2 cellular contexts compared by ENCODE assay signal in the genomic region with DNA sequence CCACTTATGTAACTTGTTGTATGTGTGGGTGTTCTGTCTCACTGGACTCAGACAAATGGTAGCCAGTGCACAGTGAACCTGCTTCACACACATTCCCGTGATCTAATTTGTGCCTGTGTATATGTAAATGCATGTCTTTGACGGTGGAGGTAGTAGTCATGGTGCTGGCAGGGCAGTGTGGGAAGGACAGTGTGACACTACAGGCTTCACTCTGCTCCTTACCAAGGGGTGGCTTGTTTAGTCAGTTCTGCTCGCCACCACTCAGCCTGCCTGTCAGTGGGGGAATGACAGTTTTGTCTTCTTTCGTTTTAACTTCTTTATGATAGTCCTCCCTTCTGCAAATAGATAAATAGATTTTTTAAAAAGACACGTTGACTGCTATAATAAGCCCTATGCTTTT.
TF ChIP-seq lines count a peak whose summit lies in the region.

No MANE protein-coding gene starts in this region.

TF ChIP-seq in HepG2, 621 proteins besides CTCF, POLR2A, EP300 and RAD21:
- TF ChIP-seq ZNF644 (CRISPR knock-in tag; IDR thresholded peaks at IDR 0.05; ENCODE audit: low read depth): no peak
- no peak for TF ChIP-seq HOXA7 (CRISPR knock-in tag; IDR thresholded peaks at IDR 0.05)
- no peak for TF ChIP-seq ZNF570 (CRISPR knock-in tag; IDR thresholded peaks at IDR 0.05; ENCODE audit: borderline replicate concordance)
- TF ChIP-seq ZFP82 (CRISPR knock-in tag; IDR thresholded peaks at IDR 0.05; ENCODE audit: borderline replicate concordance): no peak
- TF ChIP-seq ZNF530 (CRISPR knock-in tag; IDR thresholded peaks at IDR 0.05; ENCODE audit: low read depth): no peak
- TF ChIP-seq, protein P1, sequence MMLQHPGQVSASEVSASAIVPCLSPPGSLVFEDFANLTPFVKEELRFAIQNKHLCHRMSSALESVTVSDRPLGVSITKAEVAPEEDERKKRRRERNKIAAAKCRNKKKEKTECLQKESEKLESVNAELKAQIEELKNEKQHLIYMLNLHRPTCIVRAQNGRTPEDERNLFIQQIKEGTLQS (CRISPR knock-in tag; IDR thresholded peaks at IDR 0.05): no peak
- no peak for TF ChIP-seq ZNF891 (CRISPR knock-in tag; IDR thresholded peaks at IDR 0.05)
- TF ChIP-seq, protein P2, sequence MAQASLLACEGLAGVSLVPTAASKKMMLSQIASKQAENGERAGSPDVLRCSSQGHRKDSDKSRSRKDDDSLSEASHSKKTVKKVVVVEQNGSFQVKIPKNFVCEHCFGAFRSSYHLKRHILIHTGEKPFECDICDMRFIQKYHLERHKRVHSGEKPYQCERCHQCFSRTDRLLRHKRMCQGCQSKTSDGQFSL (CRISPR knock-in tag; IDR thresholded peaks at IDR 0.05): no peak
- no peak for TF ChIP-seq ZNF83 (CRISPR knock-in tag; IDR thresholded peaks at IDR 0.05; ENCODE audit: borderline replicate concordance)
- no peak for TF ChIP-seq PCBP1 (IDR thresholded peaks at IDR 0.05; ENCODE audit: borderline replicate concordance, low read depth, low read length)
- TF ChIP-seq ADNP (CRISPR knock-in tag; IDR thresholded peaks at IDR 0.05): no peak
- TF ChIP-seq ZC3H13 (CRISPR knock-in tag; IDR thresholded peaks at IDR 0.05): no peak
- no peak for TF ChIP-seq ZFP36L1 (CRISPR knock-in tag; IDR thresholded peaks at IDR 0.05)
- no peak for TF ChIP-seq TBL1XR1 (IDR thresholded peaks at IDR 0.05; ENCODE audit: borderline replicate concordance, low read length, partially characterized antibody)
- TF ChIP-seq FOXC1 (CRISPR knock-in tag; IDR thresholded peaks at IDR 0.05; ENCODE audit: borderline replicate concordance): no peak
- TF ChIP-seq ZSCAN25 (CRISPR knock-in tag; IDR thresholded peaks at IDR 0.05): no peak
- no peak for TF ChIP-seq CREB1 (IDR thresholded peaks at IDR 0.05)
- no peak for TF ChIP-seq CREB1 (CRISPR knock-in tag; IDR thresholded peaks at IDR 0.05)
- TF ChIP-seq HDAC2 (CRISPR knock-in tag; IDR thresholded peaks at IDR 0.05): no peak
TF ChIP-seq in HepG2: peak in this region for 0.

TF ChIP-seq in WTC11, 78 proteins besides CTCF, POLR2A, EP300 and RAD21:
- TF ChIP-seq ATF1 (CRISPR knock-in tag; IDR thresholded peaks at IDR 0.05) (no peak), NR2C2 (CRISPR knock-in tag; IDR thresholded peaks at IDR 0.05) (no peak), RORB (CRISPR knock-in tag; IDR thresholded peaks at IDR 0.05) (no peak), NFE2L1 (CRISPR knock-in tag; IDR thresholded peaks at IDR 0.05) (no peak), JUN (CRISPR knock-in tag; IDR thresholded peaks at IDR 0.05) (no peak), ZNF219 (CRISPR knock-in tag; IDR thresholded peaks at IDR 0.05; ENCODE audit: borderline replicate concordance) (no peak), NFATC4 (CRISPR knock-in tag; IDR thresholded peaks at IDR 0.05) (no peak), ZNF138 (CRISPR knock-in tag; conservative IDR thresholded peaks at IDR 0.05) (no peak), RELA (CRISPR knock-in tag; IDR thresholded peaks at IDR 0.05; ENCODE audit: borderline replicate concordance) (no peak), ZNF396 (CRISPR knock-in tag; IDR thresholded peaks at IDR 0.05; ENCODE audit: borderline replicate concordance) (no peak)
- TF ChIP-seq, protein P3, sequence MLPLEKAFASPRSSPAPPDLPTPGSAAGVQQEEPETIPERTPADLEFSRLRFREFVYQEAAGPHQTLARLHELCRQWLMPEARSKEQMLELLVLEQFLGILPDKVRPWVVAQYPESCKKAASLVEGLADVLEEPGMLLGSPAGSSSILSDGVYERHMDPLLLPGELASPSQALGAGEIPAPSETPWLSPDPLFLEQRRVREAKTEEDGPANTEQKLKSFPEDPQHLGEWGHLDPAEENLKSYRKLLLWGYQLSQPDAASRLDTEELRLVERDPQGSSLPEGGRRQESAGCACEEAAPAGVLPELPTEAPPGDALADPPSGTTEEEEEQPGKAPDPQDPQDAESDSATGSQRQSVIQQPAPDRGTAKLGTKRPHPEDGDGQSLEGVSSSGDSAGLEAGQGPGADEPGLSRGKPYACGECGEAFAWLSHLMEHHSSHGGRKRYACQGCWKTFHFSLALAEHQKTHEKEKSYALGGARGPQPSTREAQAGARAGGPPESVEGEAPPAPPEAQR (CRISPR knock-in tag; IDR thresholded peaks at IDR 0.05): no peak
- TF ChIP-seq, protein P4, sequence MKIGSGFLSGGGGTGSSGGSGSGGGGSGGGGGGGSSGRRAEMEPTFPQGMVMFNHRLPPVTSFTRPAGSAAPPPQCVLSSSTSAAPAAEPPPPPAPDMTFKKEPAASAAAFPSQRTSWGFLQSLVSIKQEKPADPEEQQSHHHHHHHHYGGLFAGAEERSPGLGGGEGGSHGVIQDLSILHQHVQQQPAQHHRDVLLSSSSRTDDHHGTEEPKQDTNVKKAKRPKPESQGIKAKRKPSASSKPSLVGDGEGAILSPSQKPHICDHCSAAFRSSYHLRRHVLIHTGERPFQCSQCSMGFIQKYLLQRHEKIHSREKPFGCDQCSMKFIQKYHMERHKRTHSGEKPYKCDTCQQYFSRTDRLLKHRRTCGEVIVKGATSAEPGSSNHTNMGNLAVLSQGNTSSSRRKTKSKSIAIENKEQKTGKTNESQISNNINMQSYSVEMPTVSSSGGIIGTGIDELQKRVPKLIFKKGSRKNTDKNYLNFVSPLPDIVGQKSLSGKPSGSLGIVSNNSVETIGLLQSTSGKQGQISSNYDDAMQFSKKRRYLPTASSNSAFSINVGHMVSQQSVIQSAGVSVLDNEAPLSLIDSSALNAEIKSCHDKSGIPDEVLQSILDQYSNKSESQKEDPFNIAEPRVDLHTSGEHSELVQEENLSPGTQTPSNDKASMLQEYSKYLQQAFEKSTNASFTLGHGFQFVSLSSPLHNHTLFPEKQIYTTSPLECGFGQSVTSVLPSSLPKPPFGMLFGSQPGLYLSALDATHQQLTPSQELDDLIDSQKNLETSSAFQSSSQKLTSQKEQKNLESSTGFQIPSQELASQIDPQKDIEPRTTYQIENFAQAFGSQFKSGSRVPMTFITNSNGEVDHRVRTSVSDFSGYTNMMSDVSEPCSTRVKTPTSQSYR (CRISPR knock-in tag; IDR thresholded peaks at IDR 0.05): no peak
- TF ChIP-seq, protein P5, sequence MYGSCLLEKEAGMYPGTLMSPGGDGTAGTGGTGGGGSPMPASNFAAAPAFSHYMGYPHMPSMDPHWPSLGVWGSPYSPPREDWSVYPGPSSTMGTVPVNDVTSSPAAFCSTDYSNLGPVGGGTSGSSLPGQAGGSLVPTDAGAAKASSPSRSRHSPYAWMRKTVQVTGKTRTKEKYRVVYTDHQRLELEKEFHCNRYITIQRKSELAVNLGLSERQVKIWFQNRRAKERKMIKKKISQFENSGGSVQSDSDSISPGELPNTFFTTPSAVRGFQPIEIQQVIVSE (CRISPR knock-in tag; IDR thresholded peaks at IDR 0.05; ENCODE audit: borderline replicate concordance): no peak
- TF ChIP-seq, protein P6, sequence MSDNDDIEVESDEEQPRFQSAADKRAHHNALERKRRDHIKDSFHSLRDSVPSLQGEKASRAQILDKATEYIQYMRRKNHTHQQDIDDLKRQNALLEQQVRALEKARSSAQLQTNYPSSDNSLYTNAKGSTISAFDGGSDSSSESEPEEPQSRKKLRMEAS (CRISPR knock-in tag; IDR thresholded peaks at IDR 0.05): no peak
- TF ChIP-seq, protein P7, sequence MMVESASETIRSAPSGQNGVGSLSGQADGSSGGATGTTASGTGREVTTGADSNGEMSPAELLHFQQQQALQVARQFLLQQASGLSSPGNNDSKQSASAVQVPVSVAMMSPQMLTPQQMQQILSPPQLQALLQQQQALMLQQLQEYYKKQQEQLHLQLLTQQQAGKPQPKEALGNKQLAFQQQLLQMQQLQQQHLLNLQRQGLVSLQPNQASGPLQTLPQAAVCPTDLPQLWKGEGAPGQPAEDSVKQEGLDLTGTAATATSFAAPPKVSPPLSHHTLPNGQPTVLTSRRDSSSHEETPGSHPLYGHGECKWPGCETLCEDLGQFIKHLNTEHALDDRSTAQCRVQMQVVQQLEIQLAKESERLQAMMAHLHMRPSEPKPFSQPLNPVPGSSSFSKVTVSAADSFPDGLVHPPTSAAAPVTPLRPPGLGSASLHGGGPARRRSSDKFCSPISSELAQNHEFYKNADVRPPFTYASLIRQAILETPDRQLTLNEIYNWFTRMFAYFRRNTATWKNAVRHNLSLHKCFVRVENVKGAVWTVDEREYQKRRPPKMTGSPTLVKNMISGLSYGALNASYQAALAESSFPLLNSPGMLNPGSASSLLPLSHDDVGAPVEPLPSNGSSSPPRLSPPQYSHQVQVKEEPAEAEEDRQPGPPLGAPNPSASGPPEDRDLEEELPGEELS (CRISPR knock-in tag; IDR thresholded peaks at IDR 0.05): no peak
- TF ChIP-seq, protein P8, sequence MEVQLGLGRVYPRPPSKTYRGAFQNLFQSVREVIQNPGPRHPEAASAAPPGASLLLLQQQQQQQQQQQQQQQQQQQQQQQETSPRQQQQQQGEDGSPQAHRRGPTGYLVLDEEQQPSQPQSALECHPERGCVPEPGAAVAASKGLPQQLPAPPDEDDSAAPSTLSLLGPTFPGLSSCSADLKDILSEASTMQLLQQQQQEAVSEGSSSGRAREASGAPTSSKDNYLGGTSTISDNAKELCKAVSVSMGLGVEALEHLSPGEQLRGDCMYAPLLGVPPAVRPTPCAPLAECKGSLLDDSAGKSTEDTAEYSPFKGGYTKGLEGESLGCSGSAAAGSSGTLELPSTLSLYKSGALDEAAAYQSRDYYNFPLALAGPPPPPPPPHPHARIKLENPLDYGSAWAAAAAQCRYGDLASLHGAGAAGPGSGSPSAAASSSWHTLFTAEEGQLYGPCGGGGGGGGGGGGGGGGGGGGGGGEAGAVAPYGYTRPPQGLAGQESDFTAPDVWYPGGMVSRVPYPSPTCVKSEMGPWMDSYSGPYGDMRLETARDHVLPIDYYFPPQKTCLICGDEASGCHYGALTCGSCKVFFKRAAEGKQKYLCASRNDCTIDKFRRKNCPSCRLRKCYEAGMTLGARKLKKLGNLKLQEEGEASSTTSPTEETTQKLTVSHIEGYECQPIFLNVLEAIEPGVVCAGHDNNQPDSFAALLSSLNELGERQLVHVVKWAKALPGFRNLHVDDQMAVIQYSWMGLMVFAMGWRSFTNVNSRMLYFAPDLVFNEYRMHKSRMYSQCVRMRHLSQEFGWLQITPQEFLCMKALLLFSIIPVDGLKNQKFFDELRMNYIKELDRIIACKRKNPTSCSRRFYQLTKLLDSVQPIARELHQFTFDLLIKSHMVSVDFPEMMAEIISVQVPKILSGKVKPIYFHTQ (CRISPR knock-in tag; IDR thresholded peaks at IDR 0.05): no peak
- TF ChIP-seq, protein P9, sequence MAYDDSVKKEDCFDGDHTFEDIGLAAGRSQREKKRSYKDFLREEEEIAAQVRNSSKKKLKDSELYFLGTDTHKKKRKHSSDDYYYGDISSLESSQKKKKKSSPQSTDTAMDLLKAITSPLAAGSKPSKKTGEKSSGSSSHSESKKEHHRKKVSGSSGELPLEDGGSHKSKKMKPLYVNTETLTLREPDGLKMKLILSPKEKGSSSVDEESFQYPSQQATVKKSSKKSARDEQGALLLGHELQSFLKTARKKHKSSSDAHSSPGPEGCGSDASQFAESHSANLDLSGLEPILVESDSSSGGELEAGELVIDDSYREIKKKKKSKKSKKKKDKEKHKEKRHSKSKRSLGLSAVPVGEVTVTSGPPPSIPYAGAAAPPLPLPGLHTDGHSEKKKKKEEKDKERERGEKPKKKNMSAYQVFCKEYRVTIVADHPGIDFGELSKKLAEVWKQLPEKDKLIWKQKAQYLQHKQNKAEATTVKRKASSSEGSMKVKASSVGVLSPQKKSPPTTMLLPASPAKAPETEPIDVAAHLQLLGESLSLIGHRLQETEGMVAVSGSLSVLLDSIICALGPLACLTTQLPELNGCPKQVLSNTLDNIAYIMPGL (CRISPR knock-in tag; IDR thresholded peaks at IDR 0.05): no peak
TF ChIP-seq in WTC11: peak in this region for 0.
